12 cellular contexts compared by ENCODE assay signal in genomic region chr1:38037481-38037939, GRCh38. TPM values are rescaled to one million over a fixed set of nuclear protein-coding genes. Genes with fewer than 3 reads are reported as not detected.
DNase-seq lines count a peak whose midpoint lies in the region; ATAC-seq and TF ChIP-seq lines count a peak whose summit lies in the region.
"Had no signal": no experiment of that assay in that cellular context is flagged by ENCODE, and none has a peak within 500 bp of the region (broad histone marks: within the 10 kb centered on the region; RNA-seq: fewer than 3 reads in every experiment).

No MANE protein-coding gene starts in this region.

- POLR2A ChIA-PET in SK-N-SH (lab: Yijun Ruan, JAX), result no interaction called here

- ATAC-seq in GM19351 (IDR thresholded peaks at IDR 0.05; ENCODE audit: unreplicated experiment), result no peak
- ATAC-seq in HG02938 (IDR thresholded peaks at IDR 0.05; ENCODE audit: unreplicated experiment), result no peak
- ATAC-seq: stimulated activated effector memory CD8-positive, alpha-beta T cell treated with anti-CD3 and anti-CD28 coated beads, Interleukin-12 subunit alpha, Interleukin-12 subunit beta, amount 100 ng/mL, for 72 hours had no signal

- H3K9me2 ChIP-seq in SK-N-SH, result no peaks in the 10 kb centered on the region

- H3K27ac ChIP-seq in SK-N-SH (ENCODE audit: low read depth in 2 of 2, low read length in 1 of 2), result no peak overlapping the region
- H3K27ac ChIP-seq: dorsolateral prefrontal cortex had no signal

- no peak overlapping the region for H3K4me2 ChIP-seq in SK-N-SH

- H3K36me3 ChIP-seq in SK-N-SH (replicated peaks in 1 of 2; ENCODE audit: control insufficient read depth in 1 of 2, insufficient read depth in 2 of 2, low read length in 1 of 2), result no peaks in the 10 kb centered on the region

- peaks cover 11% of the 10 kb centered on the region for H3K27me3 ChIP-seq in SK-N-SH (ENCODE audit: insufficient read depth)

- peaks cover 0 to 5% of the 10 kb centered on the region in 2 experiments; a peak in 1 of 4 replicates for H3K4me1 ChIP-seq in SK-N-SH (ENCODE audit: control insufficient read depth in 1 of 2, insufficient read depth in 2 of 2, low read depth in 1 of 2, low read length in 1 of 2)

- H4K20me1 ChIP-seq in SK-N-SH (ENCODE audit: insufficient read depth), result no peaks in the 10 kb centered on the region

- WGBS in SK-N-SH (ENCODE audit: low lambda C conversion rate), result 59% methylated on average over 3 of the region's 4 CpGs

- no peaks in the 10 kb centered on the region for H3K9me3 ChIP-seq in SK-N-SH

- H2AFZ ChIP-seq in SK-N-SH (ENCODE audit: low read depth), result no peak overlapping the region

- H3K79me2 ChIP-seq in SK-N-SH (ENCODE audit: insufficient read depth), result no peaks in the 10 kb centered on the region

- H3K4me3 ChIP-seq in SK-N-SH (ENCODE audit: low read depth in 2 of 2, low read length in 1 of 2) (no peak overlapping the region), fibroblast of villous mesenchyme (ENCODE audit: low read depth, low read length) (no peak overlapping the region)
- H3K4me3 ChIP-seq: dorsolateral prefrontal cortex had no signal

- no peak for DNase-seq in AG09319 (ENCODE audit: extremely low read depth, low read depth)
- peak; percentile 61 for DNase-seq in SK-N-SH
- peak; percentile 67 for DNase-seq in fibroblast of villous mesenchyme (ENCODE audit: low read depth)
- DNase-seq in medulla oblongata (ENCODE audit: extremely low spot score), result no peak
- no peak for DNase-seq in cortex of kidney (lab: John Stamatoyannopoulos, UW)
- DNase-seq: activated T-cell treated with anti-CD3 and anti-CD28 coated beads, Interleukin-2, amount 50 U/mL, for 48 hours; dorsolateral prefrontal cortex; NCI-H1694 had no signal

- CTCF ChIA-PET in SK-N-SH (lab: Yijun Ruan, JAX), result interaction anchor here (0.6 to 2.2 kb wide), 11 partner anchors 8 to 798 kb away, joined by 3 to 9 read pairs (median 4); partner anchors contain the start of gene POU3F1

- no peak overlapping the region for H3K9ac ChIP-seq in SK-N-SH

- TF ChIP-seq CTCF in AG09319 (IDR thresholded peaks at IDR 0.05; ENCODE audit: low read depth, low read length), result peak; percentile 13; the same call in 1 of the 2 replicates
- TF ChIP-seq CTCF in GM12873 (IDR thresholded peaks at IDR 0.05; ENCODE audit: insufficient read depth, low read depth, low read length, missing control alignments), result peak; percentile 44
- TF ChIP-seq CTCF in SK-N-SH (IDR thresholded peaks at IDR 0.05), result no peak
- TF ChIP-seq CTCF in fibroblast of villous mesenchyme (IDR thresholded peaks at IDR 0.05; ENCODE audit: insufficient read depth, low read depth, low read length), result peak; percentile 43

- peak; percentile 43; the same call in 1 of the 2 replicates for TF ChIP-seq RAD21 in SK-N-SH (IDR thresholded peaks at IDR 0.05; ENCODE audit: low read length)

- TF ChIP-seq EP300 in SK-N-SH (IDR thresholded peaks at IDR 0.05; ENCODE audit: borderline replicate concordance in 1 of 2, low read depth in 1 of 2, low read length in 1 of 2), result no peak

- no peaks in the 10 kb centered on the region for H3F3A ChIP-seq in SK-N-SH (replicated peaks; ENCODE audit: insufficient read depth)

TF ChIP-seq in SK-N-SH, 30 proteins besides CTCF, POLR2A, EP300 and RAD21:
- no peak for TF ChIP-seq YY1 (IDR thresholded peaks at IDR 0.05; ENCODE audit: low read depth)
- TF ChIP-seq SMC3 (IDR thresholded peaks at IDR 0.05; ENCODE audit: low read depth, low read length), result peak; percentile 9; the same call in 1 of the 2 replicates

RNA-seq across cellular contexts. Expression of gene POU3F1, which starts 9.1 kb away (rescaled TPM):
- polyA plus RNA-seq in SK-N-SH (2012; rRNA removed), result not detected in 2 replicates
- polyA plus RNA-seq in SK-N-SH (2012; cell fraction: cytosol; rRNA removed), result not detected in 2 replicates
- polyA plus RNA-seq in SK-N-SH (2012; cell fraction: nucleus; rRNA removed), result not detected in 2 replicates
- total RNA-seq in fibroblast of villous mesenchyme, result under 0.01 TPM in 1 of 2 replicates, not detected in the other

RNA-seq across cellular contexts. Expression of gene UTP11, which starts 25.0 kb away (rescaled TPM):
- 26.8 and 27.3 TPM in 2 replicates for polyA plus RNA-seq in SK-N-SH (2012; rRNA removed)
- polyA plus RNA-seq in SK-N-SH (2012; cell fraction: cytosol; rRNA removed), result 38.0 and 45.1 TPM in 2 replicates
- polyA plus RNA-seq in SK-N-SH (2012; cell fraction: nucleus; rRNA removed), result 12.3 and 17.0 TPM in 2 replicates
- 49.6 and 55.7 TPM in 2 replicates for total RNA-seq in fibroblast of villous mesenchyme

RNA-seq across cellular contexts. Expression of gene FHL3, which starts 32.2 kb away (rescaled TPM):
- 4.2 and 6.8 TPM in 2 replicates for polyA plus RNA-seq in SK-N-SH (2012; rRNA removed)
- 4.1 and 7.3 TPM in 2 replicates for polyA plus RNA-seq in SK-N-SH (2012; cell fraction: cytosol; rRNA removed)
- polyA plus RNA-seq in SK-N-SH (2012; cell fraction: nucleus; rRNA removed), result 13.5 and 14.1 TPM in 2 replicates
- total RNA-seq in fibroblast of villous mesenchyme, result 25.5 and 33.2 TPM in 2 replicates

RNA-seq across cellular contexts. Expression of gene SF3A3, which starts 47.7 kb away (rescaled TPM):
- polyA plus RNA-seq in SK-N-SH (2012; rRNA removed), result 35.3 and 41.5 TPM in 2 replicates
- polyA plus RNA-seq in SK-N-SH (2012; cell fraction: cytosol; rRNA removed), result 46.3 and 54.9 TPM in 2 replicates
- polyA plus RNA-seq in SK-N-SH (2012; cell fraction: nucleus; rRNA removed), result 23.1 and 44.0 TPM in 2 replicates
- 108 and 116 TPM in 2 replicates for total RNA-seq in fibroblast of villous mesenchyme

Comparison
In these comparisons a context has a peak if more than half of its experiments do, and no peak if none do; other contexts are left out.
1. DNase-seq: peak in SK-N-SH (single experiment) and fibroblast of villous mesenchyme (single experiment); none in AG09319 (single experiment), medulla oblongata (single experiment) and cortex of kidney (single experiment).